Comparison of ENCODE assay signal across 8 cellular contexts in genomic region chr19:34359954-34360315, GRCh38. TPM values are rescaled to one million over a fixed set of nuclear protein-coding genes. Genes with fewer than 3 reads are reported as not detected.
DNase-seq lines count a peak whose midpoint lies in the region; ATAC-seq and TF ChIP-seq lines count a peak whose summit lies in the region.

No MANE protein-coding gene starts in this region.

- H3K4me3 ChIP-seq in A673 (ENCODE audit: low read depth, low read length, poor library complexity, severe bottlenecking) (peak overlapping the region; percentile 40), HUES48 (ENCODE audit: low read depth, low read length) (peak overlapping the region; percentile 60), mammary epithelial cell (replicated peaks in 1 of 3; ENCODE audit: insufficient read depth in 1 of 3, low read depth in 2 of 3, low read length in 3 of 3) (peak overlapping the region; percentile 32 to 53 (median 50)), muscle layer of duodenum (ENCODE audit: low read depth in 1 of 2, low read length in 2 of 2) (peak overlapping the region; percentile 67 to 69)

- H3K4me1 ChIP-seq in A673 (ENCODE audit: insufficient read depth, low read length, poor library complexity, severe bottlenecking) (peaks cover 17% of the 10 kb centered on the region), HUES48 (ENCODE audit: control insufficient read depth, insufficient read depth, low read length) (peaks cover 12% of the 10 kb centered on the region; the same call in 1 of the 2 replicates), mammary epithelial cell (ENCODE audit: insufficient read depth, low read length) (peaks cover 20% of the 10 kb centered on the region), muscle layer of duodenum (ENCODE audit: control insufficient read depth in 1 of 2, insufficient read depth in 2 of 2, low read length in 2 of 2) (peaks cover 5 to 6% of the 10 kb centered on the region in 2 donors)

- DNase-seq in A673 (ENCODE audit: low spot score) (no peak), mammary epithelial cell (no peak), NCI-H2196 (lab: John Stamatoyannopoulos, UW; ENCODE audit: unreplicated experiment) (no peak), NCI-H526 (lab: John Stamatoyannopoulos, UW) (no peak)

- CTCF ChIA-PET in A673 (lab: Charles Lee), result no interaction called here
- CTCF ChIA-PET in mammary epithelial cell (lab: Charles Lee; ENCODE audit: low non-redundant PET), result interaction anchor here (0.5 kb wide), 1 partner anchor 294 kb away, joined by 8 read pairs; no protein-coding TSS in a partner anchor

- H3K79me2 ChIP-seq in mammary epithelial cell (ENCODE audit: insufficient read depth, low read length), result no peaks in the 10 kb centered on the region

- peak overlapping the region; percentile 73 for H3K27ac ChIP-seq in A673 (ENCODE audit: low read depth, low read length, poor library complexity, severe bottlenecking)
- H3K27ac ChIP-seq in HUES48 (ENCODE audit: low read depth, low read length), result peak overlapping the region; percentile 83
- peak overlapping the region; percentile 60 for H3K27ac ChIP-seq in mammary epithelial cell (ENCODE audit: insufficient read depth, low read depth, low read length)
- H3K27ac ChIP-seq in muscle layer of duodenum (ENCODE audit: low read length), result peak overlapping the region; percentile 63

- dilution Hi-C loops in mammary epithelial cell (cut with HindIII; ENCODE audit: low sequenced_read_pairs), result no loop called here

- H3K36me3 ChIP-seq in A673 (ENCODE audit: insufficient read depth, low read length, poor library complexity, severe bottlenecking) (peaks cover 3% of the 10 kb centered on the region), HUES48 (ENCODE audit: control insufficient read depth, insufficient read depth, low read length) (peaks cover 3% of the 10 kb centered on the region; the same call in 1 of the 2 replicates), mammary epithelial cell (ENCODE audit: insufficient read depth, low read length) (no peaks in the 10 kb centered on the region), muscle layer of duodenum (ENCODE audit: control insufficient read depth in 1 of 2, insufficient read depth in 2 of 2, low read length in 2 of 2) (peaks cover 3 to 8% of the 10 kb centered on the region in 2 donors)

- peak overlapping the region; percentile 87 for H3K4me2 ChIP-seq in mammary epithelial cell (ENCODE audit: insufficient read depth, low read depth, low read length)

- H3K27me3 ChIP-seq in A673 (replicated peaks; ENCODE audit: insufficient read depth, low read depth, low read length, poor library complexity) (no peaks in the 10 kb centered on the region), HUES48 (ENCODE audit: control insufficient read depth, insufficient read depth, low read length) (no peaks in the 10 kb centered on the region), mammary epithelial cell (ENCODE audit: insufficient read depth, low read length) (no peaks in the 10 kb centered on the region), muscle layer of duodenum (ENCODE audit: low read depth, low read length) (no peaks in the 10 kb centered on the region)

- H2AFZ ChIP-seq in mammary epithelial cell (ENCODE audit: low read depth, low read length), result peak overlapping the region; percentile 80

- intact Hi-C loops in A673 (cut with micrococcal nuclease; ENCODE audit: unreplicated experiment), result no loop called here
- intact Hi-C loops in mammary epithelial cell (cut with micrococcal nuclease), result loop anchor here (2.0 kb wide), 1 partner anchor 71 kb away; no protein-coding TSS in a partner anchor

- H3K9me3 ChIP-seq in A673 (ENCODE audit: low read depth, low read length, poor library complexity, severe bottlenecking) (no peaks in the 10 kb centered on the region), HUES48 (ENCODE audit: control insufficient read depth, insufficient read depth, low read length) (no peaks in the 10 kb centered on the region), mammary epithelial cell (replicated peaks; ENCODE audit: insufficient read depth, low read length) (no peaks in the 10 kb centered on the region), muscle layer of duodenum (ENCODE audit: control insufficient read depth in 1 of 2, low read length in 2 of 2) (no peaks in the 10 kb centered on the region)

- H4K20me1 ChIP-seq in mammary epithelial cell (ENCODE audit: insufficient read depth, low read length), result no peaks in the 10 kb centered on the region

- in situ Hi-C loops in mammary epithelial cell (cut with MboI; ENCODE audit: low sequenced_read_pairs in 2 of 2), result no loop called here

- no peak for TF ChIP-seq CTCF in A673 (conservative IDR thresholded peaks at IDR 0.05; ENCODE audit: low read depth, low read length)
- no peak for TF ChIP-seq CTCF in mammary epithelial cell (conservative IDR thresholded peaks at IDR 0.05 in 1 of 2, IDR thresholded peaks at IDR 0.05 in 1 of 2; ENCODE audit: extremely low read depth in 1 of 2, insufficient read depth in 1 of 2, low read depth in 1 of 2, low read length in 2 of 2)

- no peak for ATAC-seq in HG02981 (IDR thresholded peaks at IDR 0.05; ENCODE audit: unreplicated experiment)
- ATAC-seq in GM18511 (IDR thresholded peaks at IDR 0.05; ENCODE audit: unreplicated experiment), result no peak

- no TSS peak for BruUV-seq in A673 (replicated peaks; lab: Mats Ljungman, UMichigan)
- BruUV-seq in mammary epithelial cell (replicated peaks; lab: Mats Ljungman, UMichigan), result no TSS peak

- POLR2A ChIA-PET in A673 (lab: Charles Lee; ENCODE audit: low non-redundant PET), result no interaction called here

- WGBS in mammary epithelial cell (ENCODE audit: low coverage, missing lambda C conversion rate), result 42% methylated on average over 7 of the region's 7 CpGs

- H3K9ac ChIP-seq in HUES48 (ENCODE audit: low read depth, low read length) (no peak overlapping the region), mammary epithelial cell (ENCODE audit: insufficient read depth, low read length) (no peak overlapping the region)

RNA-seq across cellular contexts. Expression of gene GPI, which starts 5.1 kb away (rescaled TPM):
- total RNA-seq in A673 (2021) (439 and 447 TPM in 2 replicates), mammary epithelial cell (100 to 1,000 TPM; 131 to 411 TPM)
- 344 TPM for polyA plus RNA-seq in mammary epithelial cell
- polyA minus RNA-seq in mammary epithelial cell, result 965 TPM

RNA-seq across cellular contexts. Expression of gene PDCD2L, which starts 44.3 kb away (rescaled TPM):
- total RNA-seq in A673 (2021), result 27.1 and 33.8 TPM in 2 replicates
- 10 to 100 TPM in 1 of 2 donors, 1 to 10 TPM in 1; 5.2 to 17.2 TPM for total RNA-seq in mammary epithelial cell
- polyA plus RNA-seq in mammary epithelial cell, result 20.1 TPM
- polyA minus RNA-seq in mammary epithelial cell, result 21.2 TPM
